ENCODE assay signal across 26 cellular contexts in the genomic region with DNA sequence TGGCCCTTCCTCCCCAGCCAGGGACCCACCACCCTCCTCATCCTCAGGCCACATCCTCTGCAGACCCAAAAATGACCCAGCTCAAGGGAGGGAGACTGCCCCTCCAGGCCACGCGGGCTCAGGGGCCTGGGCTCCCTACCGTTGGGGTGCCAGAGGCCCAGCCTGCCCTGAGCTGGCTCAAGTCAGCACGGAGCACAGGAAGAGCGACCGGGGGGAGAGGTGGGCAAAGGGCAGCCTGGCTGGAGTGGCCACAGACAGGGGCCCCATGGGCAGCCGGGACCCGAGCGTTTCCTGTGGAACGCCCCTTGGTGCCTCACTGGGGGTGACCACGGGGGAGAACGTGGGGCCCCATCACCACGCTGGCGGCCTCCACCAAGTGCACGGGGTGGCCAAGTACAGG. TPM values are rescaled to one million over a fixed set of nuclear protein-coding genes. Genes with fewer than 3 reads are reported as not detected.
DNase-seq lines count a peak whose midpoint lies in the region; FAIRE-seq and TF ChIP-seq lines count a peak whose summit lies in the region.
"Had no signal": no experiment of that assay in that cellular context is flagged by ENCODE, and none has a peak within 500 bp of the region (broad histone marks: within the 10 kb centered on the region; RNA-seq: fewer than 3 reads in every experiment).

No MANE protein-coding gene starts in this region.

- H3K23ac ChIP-seq in H1 (ENCODE audit: insufficient read length) = no peak overlapping the region
- no peak overlapping the region for H3K23ac ChIP-seq in trophoblast cell (ENCODE audit: low read length)

- no peak overlapping the region for H3K4me3 Mint-ChIP-seq in type B pancreatic cell
- H3K4me3 Mint-ChIP-seq: CD14-positive monocyte; CD4-positive, alpha-beta memory T cell; CD4-positive, CD25-positive, alpha-beta regulatory T cell; CD8-positive, alpha-beta memory T cell had no signal

- H3K18ac ChIP-seq in H1 (ENCODE audit: extremely low read depth, low read length) = no peak overlapping the region
- no peak overlapping the region for H3K18ac ChIP-seq in trophoblast cell (ENCODE audit: low read length)

- H3K79me1 ChIP-seq in H1 (ENCODE audit: low read depth, low read length) (peaks cover 4% of the 10 kb centered on the region; the same call in 1 of the 2 replicates), trophoblast cell (ENCODE audit: low read length) (no peaks in the 10 kb centered on the region)

- no peak overlapping the region for H3K4ac ChIP-seq in H1 (replicated peaks; ENCODE audit: insufficient read length, low read depth, low read length)
- H3K4ac ChIP-seq in trophoblast cell (ENCODE audit: low read depth, low read length) = no peak overlapping the region

- no peak overlapping the region; the same call in 1 of the 2 replicates for H2BK15ac ChIP-seq in H1 (ENCODE audit: low read length)

- DNase-seq in RWPE1 (ENCODE audit: low spot score) (no peak), H1 (ENCODE audit: low read depth in 1 of 2, low spot score in 2 of 2) (no peak), trophoblast cell (no peak), GM23248 (no peak), type B pancreatic cell (ENCODE audit: extremely low spot score, unreplicated experiment) (no peak)
- DNase-seq: 8988T; ACHN; BE2C; C1 segment of cervical spinal cord; CD4-positive, alpha-beta memory T cell; CD4-positive, CD25-positive, alpha-beta regulatory T cell; CD8-positive, alpha-beta memory T cell; COR-L47; DMS 273 treated with DMSO at 0.1 percent for 48 hours; DMS153; DMS53; DMS79; DND-41; EL; GDM1 had no signal

- 96% methylated on average over 12 of the region's 15 CpGs; no CpG with 5 or more reads in 1 of the 2 experiments for WGBS in H1 (ENCODE audit: extremely low coverage in 1 of 2, insufficient coverage in 1 of 2, insufficient read length in 1 of 2, insufficient replicate concordance in 2 of 2, low coverage in 1 of 2, low lambda C conversion rate in 2 of 2, missing lambda C conversion rate in 1 of 2), 2 experiments
- WGBS in trophoblast cell (ENCODE audit: extremely low coverage, insufficient coverage, insufficient read length) = no CpG with 5 or more reads among the region's 15 CpGs
- 79 to 83% methylated on average over 12 to 15 of the region's 15 CpGs for WGBS in GM23248 (ENCODE audit: low coverage in 1 of 2, low lambda C conversion rate in 2 of 2, missing lambda C conversion rate in 2 of 2), 2 experiments

- no peak overlapping the region for H2AK5ac ChIP-seq in H1 (ENCODE audit: low read depth, low read length)
- H2AK5ac ChIP-seq in trophoblast cell (ENCODE audit: low read length) = no peak overlapping the region

- H3K27me3 ChIP-seq in H1 (replicated peaks in 1 of 4; ENCODE audit: control insufficient read depth in 3 of 4, extremely low read depth in 1 of 4, insufficient read depth in 3 of 4, low read length in 3 of 4) (no peaks in the 10 kb centered on the region), trophoblast cell (ENCODE audit: insufficient read depth, low read length) (no peaks in the 10 kb centered on the region), GM23248 (replicated peaks; ENCODE audit: insufficient read depth) (no peaks in the 10 kb centered on the region)
- H3K27me3 ChIP-seq: BE2C, BLaER1 had no signal

- no peak for FAIRE-seq in H1 (lab: Jason Lieb, UNC)
- FAIRE-seq: A204.1, GM12878, GM12892, GM18507 had no signal

- peak overlapping the region; percentile 2; the same call in 1 of the 2 replicates for H3K27ac ChIP-seq in RWPE1
- H3K27ac ChIP-seq in H1 (ENCODE audit: low read depth, low read length) = no peak overlapping the region
- H3K27ac ChIP-seq in trophoblast cell (ENCODE audit: low read depth, low read length) = no peak overlapping the region
- no peak overlapping the region for H3K27ac ChIP-seq in GM23248

- no peak overlapping the region for H4K12ac ChIP-seq in trophoblast cell (ENCODE audit: low read depth, low read length)

- no peaks in the 10 kb centered on the region for H3K9me2 ChIP-seq in GM23248 (ENCODE audit: insufficient read depth)

- no peak overlapping the region for H3K4me2 ChIP-seq in H1 (ENCODE audit: insufficient read depth in 1 of 2, low read depth in 2 of 2, low read length in 2 of 2)
- no peak overlapping the region for H3K4me2 ChIP-seq in trophoblast cell (ENCODE audit: low read length)
- H3K4me2 ChIP-seq in GM23248 (ENCODE audit: unreplicated experiment) = no peak overlapping the region
- H3K4me2 ChIP-seq: BLaER1 had no signal

- H2BK12ac ChIP-seq in H1 (ENCODE audit: low read depth, low read length) (no peak overlapping the region), trophoblast cell (ENCODE audit: low read length) (no peak overlapping the region)

- H3K9ac ChIP-seq in H1 (replicated peaks in 1 of 4; ENCODE audit: extremely low read depth in 1 of 4, low read depth in 3 of 4, low read length in 3 of 4) (no peak overlapping the region), trophoblast cell (ENCODE audit: low read length) (no peak overlapping the region), GM23248 (no peak overlapping the region)

- H4K20me1 ChIP-seq in H1 (replicated peaks in 1 of 2; ENCODE audit: control insufficient read depth in 1 of 2, insufficient read depth in 2 of 2, low read length in 2 of 2) = peaks cover 0 to 5% of the 10 kb centered on the region in 2 experiments
- no peaks in the 10 kb centered on the region for H4K20me1 ChIP-seq in GM23248 (ENCODE audit: insufficient read depth)

- no peaks in the 10 kb centered on the region for H3K79me2 ChIP-seq in H1 (ENCODE audit: control insufficient read depth in 1 of 2, insufficient read depth in 2 of 2, low read length in 2 of 2)
- no peaks in the 10 kb centered on the region for H3K79me2 ChIP-seq in trophoblast cell (ENCODE audit: control insufficient read depth, insufficient read depth, low read length, poor library complexity)
- no peaks in the 10 kb centered on the region for H3K79me2 ChIP-seq in GM23248 (ENCODE audit: insufficient read depth)

- H4K91ac ChIP-seq in H1 (replicated peaks; ENCODE audit: insufficient read length, low read length) (no peak overlapping the region), trophoblast cell (ENCODE audit: low read depth, low read length) (no peak overlapping the region)

- no peak for TF ChIP-seq EP300 in H1 (IDR thresholded peaks at IDR 0.05; ENCODE audit: borderline replicate concordance in 1 of 2, low read depth in 2 of 2, low read length in 2 of 2)

- H2BK20ac ChIP-seq in H1 (ENCODE audit: low read length) = no peak overlapping the region

- H3K14ac ChIP-seq in H1 (ENCODE audit: insufficient read length) = no peak overlapping the region
- H3K14ac ChIP-seq in trophoblast cell (ENCODE audit: low read length) = no peak overlapping the region

- H3K23me2 ChIP-seq in H1 (ENCODE audit: low read depth, low read length) = 0 out of 2 replicates have a peak, but pooled peaks cover 2% of the 10 kb centered on the region

- H3K36me3 Mint-ChIP-seq in type B pancreatic cell = no peaks in the 10 kb centered on the region
- H3K36me3 Mint-ChIP-seq: CD14-positive monocyte; CD4-positive, alpha-beta memory T cell; CD4-positive, CD25-positive, alpha-beta regulatory T cell; CD8-positive, alpha-beta memory T cell had no signal

- TF ChIP-seq POLR2A in H1 (IDR thresholded peaks at IDR 0.05; ENCODE audit: control extremely low read depth in 1 of 2, low read depth in 2 of 2, low read length in 2 of 2) = no peak

- no peaks in the 10 kb centered on the region for H3K9me3 Mint-ChIP-seq in type B pancreatic cell
- H3K9me3 Mint-ChIP-seq: CD14-positive monocyte; CD4-positive, alpha-beta memory T cell; CD8-positive, alpha-beta memory T cell had no signal

- POLR2A ChIA-PET in RWPE1 (lab: Yijun Ruan, JAX; ENCODE audit: low non-redundant PET) (no interaction called here), H1 (lab: Charles Lee; ENCODE audit: partially characterized antibody) (no interaction called here)

- no peak overlapping the region for H4K5ac ChIP-seq in H1 (ENCODE audit: insufficient read length, low read depth, low read length)

- no peaks in the 10 kb centered on the region for H3F3A ChIP-seq in GM23248 (ENCODE audit: insufficient read depth)

- CTCF ChIA-PET in RWPE1 (lab: Yijun Ruan, JAX) (interaction anchor here (0.6 kb wide), 1 partner anchor 101 kb away, joined by 3 read pairs; no protein-coding TSS in a partner anchor), H1 (lab: Charles Lee; ENCODE audit: partially characterized antibody) (interaction anchor here (0.7 to 2.6 kb wide), 2 partner anchors 8 to 43 kb away, joined by 3 to 12 read pairs; no protein-coding TSS in a partner anchor)

- H4K8ac ChIP-seq in H1 (ENCODE audit: extremely low read depth, insufficient read depth, low read length) (peak overlapping the region; percentile 77; the same call in 1 of the 2 replicates), trophoblast cell (ENCODE audit: low read depth, low read length) (no peak overlapping the region)

- no peak overlapping the region for H3K56ac ChIP-seq in H1 (replicated peaks; ENCODE audit: insufficient read length, low read depth, low read length)

- H2BK120ac ChIP-seq in H1 (replicated peaks; ENCODE audit: low read depth, low read length) = no peak overlapping the region
- H2BK120ac ChIP-seq in trophoblast cell (ENCODE audit: insufficient read depth, low read length, poor library complexity) = no peak overlapping the region

- no peaks in the 10 kb centered on the region for H3K27me3 Mint-ChIP-seq in type B pancreatic cell
- H3K27me3 Mint-ChIP-seq: CD4-positive, alpha-beta memory T cell; CD4-positive, CD25-positive, alpha-beta regulatory T cell had no signal

- no peak for TF ChIP-seq CTCF in RWPE1 (conservative IDR thresholded peaks at IDR 0.05; ENCODE audit: low read depth)
- no peak for TF ChIP-seq CTCF in H1 (IDR thresholded peaks at IDR 0.05; ENCODE audit: control extremely low read depth in 1 of 3, insufficient read depth in 1 of 3, low read depth in 1 of 3, low read length in 3 of 3)
- no peak for TF ChIP-seq CTCF in type B pancreatic cell (conservative IDR thresholded peaks at IDR 0.05)

- in situ Hi-C loops in GM23248 (cut with MboI) = no loop called here

- H2AFZ ChIP-seq in H1 (ENCODE audit: low read length) = no peak overlapping the region
- H2AFZ ChIP-seq in trophoblast cell (ENCODE audit: insufficient read depth, low read length, poor library complexity) = no peak overlapping the region
- H2AFZ ChIP-seq in GM23248 = no peak overlapping the region

- H3K4me3 ChIP-seq in H1 (ENCODE audit: extremely low read depth in 1 of 4, insufficient read depth in 2 of 4, low read depth in 3 of 4, low read length in 4 of 4) (no peak overlapping the region), trophoblast cell (ENCODE audit: low read depth, low read length) (peak overlapping the region; percentile 33), GM23248 (no peak overlapping the region)
- H3K4me3 ChIP-seq: BLaER1, GM12878 had no signal

- no peak overlapping the region for H3K27ac Mint-ChIP-seq in type B pancreatic cell
- H3K27ac Mint-ChIP-seq: CD14-positive monocyte; CD4-positive, alpha-beta memory T cell; CD4-positive, CD25-positive, alpha-beta regulatory T cell; CD8-positive, alpha-beta memory T cell had no signal

- no peak overlapping the region for H2BK5ac ChIP-seq in H1 (ENCODE audit: low read depth, low read length)
- H2BK5ac ChIP-seq in trophoblast cell (ENCODE audit: low read depth, low read length, poor library complexity) = no peak overlapping the region

- no peaks in the 10 kb centered on the region for H3K4me1 Mint-ChIP-seq in type B pancreatic cell (ENCODE audit: unreplicated experiment)
- H3K4me1 Mint-ChIP-seq: CD14-positive monocyte; CD4-positive, alpha-beta memory T cell; CD4-positive, CD25-positive, alpha-beta regulatory T cell; CD8-positive, alpha-beta memory T cell had no signal

- H3K4me1 ChIP-seq in H1 (replicated peaks in 1 of 4; ENCODE audit: control insufficient read depth in 3 of 4, insufficient read depth in 4 of 4, low read length in 3 of 4) (peaks cover 0 to 6% (median 0%) of the 10 kb centered on the region in 4 experiments; a peak in 5 of 7 replicates), trophoblast cell (ENCODE audit: control insufficient read depth in 1 of 2, insufficient read depth in 2 of 2, low read length in 2 of 2) (no peaks in the 10 kb centered on the region), GM23248 (ENCODE audit: insufficient read depth) (no peaks in the 10 kb centered on the region)
- H3K4me1 ChIP-seq: BE2C had no signal

- H3K36me3 ChIP-seq in H1 (ENCODE audit: control insufficient read depth in 2 of 4, insufficient read depth in 4 of 4, low read length in 3 of 4) (no peaks in the 10 kb centered on the region), trophoblast cell (ENCODE audit: control insufficient read depth in 1 of 2, insufficient read depth in 2 of 2, low read length in 2 of 2) (no peaks in the 10 kb centered on the region), GM23248 (ENCODE audit: low read depth) (no peaks in the 10 kb centered on the region)
- H3K36me3 ChIP-seq: BE2C had no signal

- no peaks in the 10 kb centered on the region for H3K9me3 ChIP-seq in H1 (ENCODE audit: insufficient read depth in 2 of 2, low read depth in 1 of 2, low read length in 1 of 2)
- peaks cover 5% of the 10 kb centered on the region for H3K9me3 ChIP-seq in trophoblast cell (ENCODE audit: insufficient read depth, low read depth, low read length)
- H3K9me3 ChIP-seq in GM23248 (ENCODE audit: low read depth) = no peaks in the 10 kb centered on the region
- H3K9me3 ChIP-seq: BE2C, BLaER1 had no signal

- no peak for TF ChIP-seq RAD21 in H1 (IDR thresholded peaks at IDR 0.05 in 1 of 2, conservative IDR thresholded peaks at IDR 0.05 in 1 of 2; ENCODE audit: low read depth in 2 of 2, low read length in 2 of 2)

RNA-seq across cellular contexts. Expression of gene JAG2, which starts 10.7 kb away (rescaled TPM):
- total RNA-seq in H1 (2021; fragmentation: NEBNext Ultra II Directional; extraction: Animal tissue kit (Norgen Biotek cat#: 25700)) = 6.2 and 8.9 TPM in 2 replicates
- 2.8 and 4.8 TPM in 2 replicates for polyA plus RNA-seq in H1 (2011; rRNA removed)
- polyA plus RNA-seq in H1 (2011; cell fraction: cytosol; rRNA removed) = 6.5 TPM
- 27.2 TPM for polyA plus RNA-seq in H1 (2011; cell fraction: nucleus; rRNA removed)
- polyA plus RNA-seq in H1 (2012, experiment 1 of 2) = 5.4 to 9.8 TPM (median 7.3 TPM) in 4 replicates
- 4.8 TPM for polyA plus RNA-seq in H1 (2012, experiment 2 of 2)
- polyA plus RNA-seq in H1 (2013, experiment 1 of 2) = 4.2 TPM
- polyA plus RNA-seq in H1 (2013, experiment 2 of 2) = 4.1 TPM
- 3.4 and 4.7 TPM in 2 replicates for polyA minus RNA-seq in H1 (2011; rRNA and poly(A)+ RNA removed)
- polyA minus RNA-seq in H1 (2011; cell fraction: cytosol; rRNA and poly(A)+ RNA removed) = 2.9 TPM
- polyA minus RNA-seq in H1 (2011; cell fraction: nucleus; rRNA and poly(A)+ RNA removed) = 5.7 TPM
- polyA plus RNA-seq in trophoblast cell (2013) = 1.6 and 2.0 TPM in 2 replicates
- 0.13 and 1.5 TPM in 2 replicates for total RNA-seq in GM23248 (2014; rRNA removed; shearing (Covaris generic))
- polyA plus RNA-seq in GM23248 (2016; fragmentation: Nextera tagmentation; extraction: Ambion mirVana) = 0.25 TPM in 1 of 2 replicates, not detected in the other
- total RNA-seq in type B pancreatic cell (ENCODE audit: low replicate concordance) = 16.5 and 37.1 TPM in 2 replicates
- polyA plus RNA-seq: CD14-positive monocyte; CD4-positive, alpha-beta memory T cell had no signal

RNA-seq across cellular contexts. Expression of gene NUDT14, which starts 23.2 kb away (rescaled TPM):
- total RNA-seq in H1 (2021; fragmentation: NEBNext Ultra II Directional; extraction: Animal tissue kit (Norgen Biotek cat#: 25700)) = 33.3 and 33.6 TPM in 2 replicates
- 25.5 and 40.3 TPM in 2 replicates for polyA plus RNA-seq in H1 (2011; rRNA removed)
- polyA plus RNA-seq in H1 (2011; cell fraction: cytosol; rRNA removed) = 35.2 TPM
- 49.1 TPM for polyA plus RNA-seq in H1 (2011; cell fraction: nucleus; rRNA removed)
- polyA plus RNA-seq in H1 (2012, experiment 1 of 2) = 28.3 to 44.3 TPM (median 38.0 TPM) in 4 replicates
- 26.9 TPM for polyA plus RNA-seq in H1 (2012, experiment 2 of 2)
- polyA plus RNA-seq in H1 (2013, experiment 1 of 2) = 21.1 TPM
- 19.1 TPM for polyA plus RNA-seq in H1 (2013, experiment 2 of 2)
- 3.2 and 4.2 TPM in 2 replicates for polyA minus RNA-seq in H1 (2011; rRNA and poly(A)+ RNA removed)
- 13.7 TPM for polyA minus RNA-seq in H1 (2011; cell fraction: cytosol; rRNA and poly(A)+ RNA removed)
- 12.6 TPM for polyA minus RNA-seq in H1 (2011; cell fraction: nucleus; rRNA and poly(A)+ RNA removed)
- 8.6 and 9.6 TPM in 2 replicates for polyA plus RNA-seq in trophoblast cell (2013)
- 6.3 and 8.6 TPM in 2 replicates for total RNA-seq in GM23248 (2014; rRNA removed; shearing (Covaris generic))
- 10.8 and 12.4 TPM in 2 replicates for polyA plus RNA-seq in GM23248 (2016; fragmentation: Nextera tagmentation; extraction: Ambion mirVana)
- total RNA-seq in type B pancreatic cell (ENCODE audit: low replicate concordance) = 33.3 and 49.6 TPM in 2 replicates
